17 cellular contexts compared by ENCODE assay signal in the genomic region with DNA sequence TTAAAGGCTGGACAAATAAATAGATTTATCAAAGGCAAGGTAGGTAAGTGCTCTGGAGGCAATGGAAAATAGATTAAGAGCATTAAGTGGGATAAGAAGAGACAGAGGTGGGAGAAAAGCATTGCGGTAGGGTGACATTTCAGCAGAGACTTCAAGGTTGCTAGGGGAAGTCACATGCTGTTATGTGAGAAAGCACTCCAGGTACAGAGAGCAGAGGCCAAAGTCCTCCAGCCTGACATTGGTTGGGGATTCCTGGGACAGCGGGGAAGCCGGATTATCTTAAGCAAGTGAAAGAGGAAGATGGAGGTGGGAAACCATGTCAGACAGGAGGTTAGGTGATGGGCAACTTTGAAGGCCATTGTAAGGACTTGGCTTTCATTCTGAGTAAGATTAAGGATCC.
A peak's percentile ranks its signal among the peaks of the same experiment; 100 is the strongest.
DNase-seq lines count a peak whose midpoint lies in the region; ATAC-seq, FAIRE-seq and TF ChIP-seq lines count a peak whose summit lies in the region.
"Had no signal": no experiment of that assay in that cellular context is flagged by ENCODE, and none has a peak within 500 bp of the region (broad histone marks: within the 10 kb centered on the region; RNA-seq: fewer than 3 reads in every experiment).

No MANE protein-coding gene starts in this region.

- H3K36me3 Mint-ChIP-seq in WTC11: no peaks in the 10 kb centered on the region
- H3K36me3 Mint-ChIP-seq: CD4-positive, alpha-beta memory T cell had no signal

- H3K27ac ChIP-seq in small intestine (ENCODE audit: low read depth in 1 of 2, low read length in 1 of 2): no peak overlapping the region
- H3K27ac ChIP-seq in upper lobe of right lung: no peak overlapping the region

- 22 to 70% (median 38%) methylated on average over 3 of the region's 3 CpGs for WGBS in small intestine, 3 donors

- POLR2A ChIA-PET in WTC11 (lab: Charles Lee): no interaction called here

- H3K27me3 Mint-ChIP-seq in WTC11 (ENCODE audit: low read depth): no peaks in the 10 kb centered on the region
- H3K27me3 Mint-ChIP-seq: CD4-positive, alpha-beta memory T cell had no signal

- no peak for FAIRE-seq in small intestine (lab: Jason Lieb, UNC)
- FAIRE-seq: G401.6, GM12878 had no signal

- no peak for TF ChIP-seq CTCF in WTC11 (IDR thresholded peaks at IDR 0.05)
- no peak for TF ChIP-seq CTCF in upper lobe of right lung (IDR thresholded peaks at IDR 0.05)

- H3K36me3 ChIP-seq in small intestine (ENCODE audit: control insufficient read depth in 2 of 2, insufficient read depth in 2 of 2, low read length in 2 of 2) (no peaks in the 10 kb centered on the region), upper lobe of right lung (no peaks in the 10 kb centered on the region)

- intact Hi-C loops in upper lobe of right lung (cut with DNase I) (no loop called here), head of caudate nucleus (cut with DNase I) (no loop called here)

- H3K27me3 ChIP-seq in small intestine (ENCODE audit: control insufficient read depth in 2 of 2, insufficient read depth in 2 of 2, low read length in 2 of 2) (no peaks in the 10 kb centered on the region), upper lobe of right lung (no peaks in the 10 kb centered on the region)

- no peaks in the 10 kb centered on the region for H3K4me1 ChIP-seq in small intestine (ENCODE audit: control insufficient read depth in 2 of 2, insufficient read depth in 1 of 2, low read depth in 1 of 2, low read length in 1 of 2)
- no peaks in the 10 kb centered on the region for H3K4me1 ChIP-seq in upper lobe of right lung

- peak; percentile 47 for ATAC-seq in WTC11
- ATAC-seq in upper lobe of right lung: no peak
- ATAC-seq: GM12878, HCT116 had no signal

- H3K4me3 ChIP-seq in small intestine (ENCODE audit: low read depth in 1 of 2, low read length in 2 of 2): no peak overlapping the region
- no peak overlapping the region for H3K4me3 ChIP-seq in upper lobe of right lung
- H3K4me3 ChIP-seq: GM12878 had no signal

- H3K27ac Mint-ChIP-seq in WTC11: no peak overlapping the region
- H3K27ac Mint-ChIP-seq: CD4-positive, alpha-beta memory T cell had no signal

- DNase-seq in WTC11 (ENCODE audit: low spot score) (no peak), iPS-NIHi7 (ENCODE audit: extremely low spot score) (peak; percentile 11), small intestine (peak; percentile 1), kidney tubule cell (ENCODE audit: low spot score) (no peak), upper lobe of right lung (no peak), head of caudate nucleus (no peak)
- DNase-seq: C1 segment of cervical spinal cord; Calu3; CD4-positive, alpha-beta memory T cell; COR-L47; DMS153; DND-41; GOT3; H7 had no signal

- peaks cover 9% of the 10 kb centered on the region for H3K4me1 Mint-ChIP-seq in WTC11
- H3K4me1 Mint-ChIP-seq: CD4-positive, alpha-beta memory T cell had no signal

- CTCF ChIA-PET in WTC11 (lab: Charles Lee): no interaction called here

- H3K4me3 Mint-ChIP-seq in WTC11: no peak overlapping the region
- H3K4me3 Mint-ChIP-seq: CD4-positive, alpha-beta memory T cell had no signal

- no peaks in the 10 kb centered on the region for H3K9me3 ChIP-seq in small intestine (ENCODE audit: control insufficient read depth, low read depth)
- H3K9me3 ChIP-seq in upper lobe of right lung: no peaks in the 10 kb centered on the region

- peaks cover 8% of the 10 kb centered on the region for H3K9me3 Mint-ChIP-seq in WTC11

TF ChIP-seq in WTC11, 78 proteins besides CTCF, POLR2A, EP300 and RAD21:
- no peak for TF ChIP-seq ETV6 (CRISPR knock-in tag; IDR thresholded peaks at IDR 0.05)
- TF ChIP-seq, protein P1, sequence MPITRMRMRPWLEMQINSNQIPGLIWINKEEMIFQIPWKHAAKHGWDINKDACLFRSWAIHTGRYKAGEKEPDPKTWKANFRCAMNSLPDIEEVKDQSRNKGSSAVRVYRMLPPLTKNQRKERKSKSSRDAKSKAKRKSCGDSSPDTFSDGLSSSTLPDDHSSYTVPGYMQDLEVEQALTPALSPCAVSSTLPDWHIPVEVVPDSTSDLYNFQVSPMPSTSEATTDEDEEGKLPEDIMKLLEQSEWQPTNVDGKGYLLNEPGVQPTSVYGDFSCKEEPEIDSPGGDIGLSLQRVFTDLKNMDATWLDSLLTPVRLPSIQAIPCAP (CRISPR knock-in tag; IDR thresholded peaks at IDR 0.05): no peak
- TF ChIP-seq FOXP1 (CRISPR knock-in tag; IDR thresholded peaks at IDR 0.05; ENCODE audit: borderline replicate concordance): no peak
- TF ChIP-seq ZNF416 (CRISPR knock-in tag; IDR thresholded peaks at IDR 0.05): no peak
- TF ChIP-seq ZNF121 (CRISPR knock-in tag; IDR thresholded peaks at IDR 0.05): no peak
- TF ChIP-seq, protein P2, sequence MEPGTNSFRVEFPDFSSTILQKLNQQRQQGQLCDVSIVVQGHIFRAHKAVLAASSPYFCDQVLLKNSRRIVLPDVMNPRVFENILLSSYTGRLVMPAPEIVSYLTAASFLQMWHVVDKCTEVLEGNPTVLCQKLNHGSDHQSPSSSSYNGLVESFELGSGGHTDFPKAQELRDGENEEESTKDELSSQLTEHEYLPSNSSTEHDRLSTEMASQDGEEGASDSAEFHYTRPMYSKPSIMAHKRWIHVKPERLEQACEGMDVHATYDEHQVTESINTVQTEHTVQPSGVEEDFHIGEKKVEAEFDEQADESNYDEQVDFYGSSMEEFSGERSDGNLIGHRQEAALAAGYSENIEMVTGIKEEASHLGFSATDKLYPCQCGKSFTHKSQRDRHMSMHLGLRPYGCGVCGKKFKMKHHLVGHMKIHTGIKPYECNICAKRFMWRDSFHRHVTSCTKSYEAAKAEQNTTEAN (CRISPR knock-in tag; IDR thresholded peaks at IDR 0.05): no peak
- no peak for TF ChIP-seq TCF7 (CRISPR knock-in tag; IDR thresholded peaks at IDR 0.05; ENCODE audit: low read depth)

Comparison
In these comparisons a context has a peak if more than half of its experiments do, and no peak if none do; other contexts are left out.
1. DNase-seq: peak in iPS-NIHi7 (single experiment) and small intestine (single experiment); none in WTC11 (single experiment), kidney tubule cell (single experiment), upper lobe of right lung (single experiment) and head of caudate nucleus (0 of 42).